ENCODE assay signal across 1 cellular context in genomic region chr19:11581740-11582139, GRCh38.
TF ChIP-seq lines count a peak whose summit lies in the region.

No MANE protein-coding gene starts in this region.

TF ChIP-seq in GM12878, 131 proteins besides CTCF, POLR2A, EP300 and RAD21 (continues in another document):
- TF ChIP-seq POLR2AphosphoS5 (IDR thresholded peaks at IDR 0.05; ENCODE audit: low read length), result 0 out of 2 replicates have a peak, but pooled peaks have one; percentile 26
- TF ChIP-seq NFIC (IDR thresholded peaks at IDR 0.05; ENCODE audit: low read depth, low read length), result peak; percentile 59; the same call in 1 of the 2 replicates
- no peak for TF ChIP-seq MYC (IDR thresholded peaks at IDR 0.05; ENCODE audit: insufficient read depth, insufficient read length, insufficient replicate concordance, low read length, severe bottlenecking)
- no peak for TF ChIP-seq ZNF687 (IDR thresholded peaks at IDR 0.05)
- no peak for TF ChIP-seq LARP7 (IDR thresholded peaks at IDR 0.05)
- TF ChIP-seq TCF12 (IDR thresholded peaks at IDR 0.05; ENCODE audit: low read depth, low read length), result peak; percentile 68; the same call in 1 of the 2 replicates
- TF ChIP-seq ATF3 (IDR thresholded peaks at IDR 0.05; ENCODE audit: borderline replicate concordance, extremely low read depth, low read depth, low read length), result no peak
- TF ChIP-seq MEF2A (IDR thresholded peaks at IDR 0.05; ENCODE audit: insufficient read depth, low read depth, low read length), result no peak
- no peak for TF ChIP-seq POLR2AphosphoS2 (IDR thresholded peaks at IDR 0.05; ENCODE audit: low read depth, low read length)
- peak; percentile 62 to 68; a peak in 2 of 4 replicates for TF ChIP-seq IKZF2 (IDR thresholded peaks at IDR 0.05)
- peak; percentile 77; the same call in 1 of the 2 replicates for TF ChIP-seq PKNOX1 (IDR thresholded peaks at IDR 0.05)
- no peak for TF ChIP-seq ZBTB40 (IDR thresholded peaks at IDR 0.05; ENCODE audit: borderline replicate concordance)
- no peak for TF ChIP-seq MXI1 (IDR thresholded peaks at IDR 0.05; ENCODE audit: low read depth, low read length)
- TF ChIP-seq RBBP5 (conservative IDR thresholded peaks at IDR 0.05), result no peak
- TF ChIP-seq, protein P1, sequence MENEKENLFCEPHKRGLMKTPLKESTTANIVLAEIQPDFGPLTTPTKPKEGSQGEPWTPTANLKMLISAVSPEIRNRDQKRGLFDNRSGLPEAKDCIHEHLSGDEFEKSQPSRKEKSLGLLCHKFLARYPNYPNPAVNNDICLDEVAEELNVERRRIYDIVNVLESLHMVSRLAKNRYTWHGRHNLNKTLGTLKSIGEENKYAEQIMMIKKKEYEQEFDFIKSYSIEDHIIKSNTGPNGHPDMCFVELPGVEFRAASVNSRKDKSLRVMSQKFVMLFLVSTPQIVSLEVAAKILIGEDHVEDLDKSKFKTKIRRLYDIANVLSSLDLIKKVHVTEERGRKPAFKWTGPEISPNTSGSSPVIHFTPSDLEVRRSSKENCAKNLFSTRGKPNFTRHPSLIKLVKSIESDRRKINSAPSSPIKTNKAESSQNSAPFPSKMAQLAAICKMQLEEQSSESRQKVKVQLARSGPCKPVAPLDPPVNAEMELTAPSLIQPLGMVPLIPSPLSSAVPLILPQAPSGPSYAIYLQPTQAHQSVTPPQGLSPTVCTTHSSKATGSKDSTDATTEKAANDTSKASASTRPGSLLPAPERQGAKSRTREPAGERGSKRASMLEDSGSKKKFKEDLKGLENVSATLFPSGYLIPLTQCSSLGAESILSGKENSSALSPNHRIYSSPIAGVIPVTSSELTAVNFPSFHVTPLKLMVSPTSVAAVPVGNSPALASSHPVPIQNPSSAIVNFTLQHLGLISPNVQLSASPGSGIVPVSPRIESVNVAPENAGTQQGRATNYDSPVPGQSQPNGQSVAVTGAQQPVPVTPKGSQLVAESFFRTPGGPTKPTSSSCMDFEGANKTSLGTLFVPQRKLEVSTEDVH (IDR thresholded peaks at IDR 0.05; ENCODE audit: low read depth, partially characterized antibody), result peak; percentile 20
- TF ChIP-seq SIX5 (IDR thresholded peaks at IDR 0.05; ENCODE audit: low read depth, low read length, severe bottlenecking), result no peak
- TF ChIP-seq ZNF622 (IDR thresholded peaks at IDR 0.05), result no peak
- TF ChIP-seq, protein P2, sequence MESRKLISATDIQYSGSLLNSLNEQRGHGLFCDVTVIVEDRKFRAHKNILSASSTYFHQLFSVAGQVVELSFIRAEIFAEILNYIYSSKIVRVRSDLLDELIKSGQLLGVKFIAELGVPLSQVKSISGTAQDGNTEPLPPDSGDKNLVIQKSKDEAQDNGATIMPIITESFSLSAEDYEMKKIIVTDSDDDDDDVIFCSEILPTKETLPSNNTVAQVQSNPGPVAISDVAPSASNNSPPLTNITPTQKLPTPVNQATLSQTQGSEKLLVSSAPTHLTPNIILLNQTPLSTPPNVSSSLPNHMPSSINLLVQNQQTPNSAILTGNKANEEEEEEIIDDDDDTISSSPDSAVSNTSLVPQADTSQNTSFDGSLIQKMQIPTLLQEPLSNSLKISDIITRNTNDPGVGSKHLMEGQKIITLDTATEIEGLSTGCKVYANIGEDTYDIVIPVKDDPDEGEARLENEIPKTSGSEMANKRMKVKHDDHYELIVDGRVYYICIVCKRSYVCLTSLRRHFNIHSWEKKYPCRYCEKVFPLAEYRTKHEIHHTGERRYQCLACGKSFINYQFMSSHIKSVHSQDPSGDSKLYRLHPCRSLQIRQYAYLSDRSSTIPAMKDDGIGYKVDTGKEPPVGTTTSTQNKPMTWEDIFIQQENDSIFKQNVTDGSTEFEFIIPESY (IDR thresholded peaks at IDR 0.05), result no peak
- TF ChIP-seq ETV6 (conservative IDR thresholded peaks at IDR 0.05 in 1 of 2, IDR thresholded peaks at IDR 0.05 in 1 of 2; ENCODE audit: borderline replicate concordance in 1 of 2, low read depth in 1 of 2), result no peak
- TF ChIP-seq CHD1 (IDR thresholded peaks at IDR 0.05; ENCODE audit: low read depth, low read length), result no peak
- no peak for TF ChIP-seq JUND (IDR thresholded peaks at IDR 0.05; ENCODE audit: low read depth, low read length)
- no peak for TF ChIP-seq RAD51 (IDR thresholded peaks at IDR 0.05)
- no peak for TF ChIP-seq E4F1 (IDR thresholded peaks at IDR 0.05; ENCODE audit: borderline replicate concordance, partially characterized antibody)
- TF ChIP-seq NFXL1 (IDR thresholded peaks at IDR 0.05; ENCODE audit: borderline replicate concordance), result no peak
- no peak for TF ChIP-seq ASH2L (IDR thresholded peaks at IDR 0.05; ENCODE audit: borderline replicate concordance, low read depth)
- TF ChIP-seq CHD4 (IDR thresholded peaks at IDR 0.05), result 0 out of 2 replicates have a peak, but pooled peaks have one; percentile 18
- peak; percentile 99 for TF ChIP-seq MEF2B (IDR thresholded peaks at IDR 0.05; ENCODE audit: partially characterized antibody, poor library complexity, severe bottlenecking)
- peak; percentile 59; the same call in 1 of the 2 replicates for TF ChIP-seq RELB (IDR thresholded peaks at IDR 0.05; ENCODE audit: low read depth)
- no peak for TF ChIP-seq ESRRA (IDR thresholded peaks at IDR 0.05; ENCODE audit: low read length)
- TF ChIP-seq SMAD5 (IDR thresholded peaks at IDR 0.05; ENCODE audit: low read depth), result no peak
- TF ChIP-seq SIN3A (IDR thresholded peaks at IDR 0.05; ENCODE audit: low read depth, low read length), result no peak
- no peak for TF ChIP-seq HCFC1 (IDR thresholded peaks at IDR 0.05; ENCODE audit: low read length)
- TF ChIP-seq, protein P3, sequence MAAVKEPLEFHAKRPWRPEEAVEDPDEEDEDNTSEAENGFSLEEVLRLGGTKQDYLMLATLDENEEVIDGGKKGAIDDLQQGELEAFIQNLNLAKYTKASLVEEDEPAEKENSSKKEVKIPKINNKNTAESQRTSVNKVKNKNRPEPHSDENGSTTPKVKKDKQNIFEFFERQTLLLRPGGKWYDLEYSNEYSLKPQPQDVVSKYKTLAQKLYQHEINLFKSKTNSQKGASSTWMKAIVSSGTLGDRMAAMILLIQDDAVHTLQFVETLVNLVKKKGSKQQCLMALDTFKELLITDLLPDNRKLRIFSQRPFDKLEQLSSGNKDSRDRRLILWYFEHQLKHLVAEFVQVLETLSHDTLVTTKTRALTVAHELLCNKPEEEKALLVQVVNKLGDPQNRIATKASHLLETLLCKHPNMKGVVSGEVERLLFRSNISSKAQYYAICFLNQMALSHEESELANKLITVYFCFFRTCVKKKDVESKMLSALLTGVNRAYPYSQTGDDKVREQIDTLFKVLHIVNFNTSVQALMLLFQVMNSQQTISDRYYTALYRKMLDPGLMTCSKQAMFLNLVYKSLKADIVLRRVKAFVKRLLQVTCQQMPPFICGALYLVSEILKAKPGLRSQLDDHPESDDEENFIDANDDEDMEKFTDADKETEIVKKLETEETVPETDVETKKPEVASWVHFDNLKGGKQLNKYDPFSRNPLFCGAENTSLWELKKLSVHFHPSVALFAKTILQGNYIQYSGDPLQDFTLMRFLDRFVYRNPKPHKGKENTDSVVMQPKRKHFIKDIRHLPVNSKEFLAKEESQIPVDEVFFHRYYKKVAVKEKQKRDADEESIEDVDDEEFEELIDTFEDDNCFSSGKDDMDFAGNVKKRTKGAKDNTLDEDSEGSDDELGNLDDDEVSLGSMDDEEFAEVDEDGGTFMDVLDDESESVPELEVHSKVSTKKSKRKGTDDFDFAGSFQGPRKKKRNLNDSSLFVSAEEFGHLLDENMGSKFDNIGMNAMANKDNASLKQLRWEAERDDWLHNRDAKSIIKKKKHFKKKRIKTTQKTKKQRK (IDR thresholded peaks at IDR 0.05; ENCODE audit: low read depth, low read length), result no peak
